Comparison of ENCODE assay signal across 9 cellular contexts in the genomic region with DNA sequence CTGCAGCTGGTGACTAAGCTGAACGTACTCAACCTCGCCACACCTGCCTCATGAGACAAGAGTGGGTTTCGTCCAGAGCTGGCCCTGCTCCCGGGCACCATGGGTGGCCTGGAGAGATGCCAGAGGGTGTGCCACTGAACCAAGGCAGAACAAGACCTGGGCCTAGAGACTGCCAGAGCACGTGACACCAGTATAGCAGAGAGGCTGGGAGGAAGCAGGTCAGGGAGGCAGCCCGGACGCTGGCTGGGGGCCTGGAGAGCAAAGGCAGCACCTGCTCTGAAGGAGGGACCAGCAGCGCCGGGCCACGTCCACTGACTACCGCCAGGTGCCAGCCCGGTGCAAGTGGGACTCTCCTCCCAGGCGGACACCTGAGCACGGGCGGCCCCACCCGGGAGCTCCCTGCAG. TPM values are rescaled to one million over a fixed set of nuclear protein-coding genes. Genes with fewer than 3 reads are reported as not detected.
A peak's percentile ranks its signal among the peaks of the same experiment; 100 is the strongest.
DNase-seq lines count a peak whose midpoint lies in the region; ATAC-seq and TF ChIP-seq lines count a peak whose summit lies in the region.
"Had no signal": no experiment of that assay in that cellular context is flagged by ENCODE, and none has a peak within 500 bp of the region (broad histone marks: within the 10 kb centered on the region; RNA-seq: fewer than 3 reads in every experiment).

No MANE protein-coding gene starts in this region.

- no peak overlapping the region for H3K9ac ChIP-seq in mammary epithelial cell (ENCODE audit: insufficient read depth, low read length)

- BruUV-seq in mammary epithelial cell (replicated peaks; lab: Mats Ljungman, UMichigan): no TSS peak

- H3K36me3 ChIP-seq in mammary epithelial cell (ENCODE audit: insufficient read depth, low read length): no peaks in the 10 kb centered on the region

- no peak overlapping the region for H2AFZ ChIP-seq in mammary epithelial cell (ENCODE audit: low read depth, low read length)

- intact Hi-C loops in mammary epithelial cell (cut with micrococcal nuclease): no loop called here

- peak; percentile 70 for ATAC-seq in omental fat pad (ENCODE audit: low FRiP score)

- WGBS in mammary epithelial cell (ENCODE audit: low coverage, missing lambda C conversion rate): 78% methylated on average over 11 of the region's 16 CpGs

- no peaks in the 10 kb centered on the region for H3K9me3 ChIP-seq in mammary epithelial cell (replicated peaks; ENCODE audit: insufficient read depth, low read length)

- H3K4me2 ChIP-seq in mammary epithelial cell (ENCODE audit: insufficient read depth, low read depth, low read length): no peak overlapping the region

- H3K79me2 ChIP-seq in mammary epithelial cell (ENCODE audit: insufficient read depth, low read length): no peaks in the 10 kb centered on the region

- peaks cover 19% of the 10 kb centered on the region for H3K4me1 ChIP-seq in mammary epithelial cell (ENCODE audit: insufficient read depth, low read length)

- no peaks in the 10 kb centered on the region for H4K20me1 ChIP-seq in mammary epithelial cell (ENCODE audit: insufficient read depth, low read length)

- DNase-seq in DMS153 (lab: John Stamatoyannopoulos, UW): peak; percentile 98
- peak; percentile 85 for DNase-seq in NCI-H2029 treated with DMSO at 0.1 percent for 48 hours (lab: John Stamatoyannopoulos, UW)
- DNase-seq in mammary epithelial cell: peak; percentile 81
- no peak for DNase-seq in omental fat pad (ENCODE audit: low spot score)
- no peak for DNase-seq in activated CD4-positive, alpha-beta T cell treated with anti-CD3 and anti-CD28 coated beads, Interleukin-2, amount 50 U/mL, for 48 hours
- no peak for DNase-seq in epidermal melanocyte (ENCODE audit: insufficient read length, low spot score)
- DNase-seq in SKM-1 (lab: John Stamatoyannopoulos, UW; ENCODE audit: unreplicated experiment): no peak
- no peak for DNase-seq in stimulated activated CD8-positive, alpha-beta memory T cell treated with anti-CD3 and anti-CD28 coated beads, Interleukin-4, amount 100 ng/mL, for 48 hours

- no peak overlapping the region for H3K4me3 ChIP-seq in mammary epithelial cell (replicated peaks in 1 of 3; ENCODE audit: insufficient read depth in 1 of 3, low read depth in 2 of 3, low read length in 3 of 3)

- CTCF ChIA-PET in mammary epithelial cell (lab: Charles Lee; ENCODE audit: low non-redundant PET): no interaction called here

- in situ Hi-C loops in mammary epithelial cell (cut with MboI; ENCODE audit: low sequenced_read_pairs in 2 of 2): no loop called here

- no peak for TF ChIP-seq CTCF in mammary epithelial cell (conservative IDR thresholded peaks at IDR 0.05 in 1 of 2, IDR thresholded peaks at IDR 0.05 in 1 of 2; ENCODE audit: extremely low read depth in 1 of 2, insufficient read depth in 1 of 2, low read depth in 1 of 2, low read length in 2 of 2)
- no peak for TF ChIP-seq CTCF in omental fat pad (IDR thresholded peaks at IDR 0.05)

- dilution Hi-C loops in mammary epithelial cell (cut with HindIII; ENCODE audit: low sequenced_read_pairs): no loop called here

- no peak overlapping the region for H3K27ac ChIP-seq in mammary epithelial cell (ENCODE audit: insufficient read depth, low read depth, low read length)
- H3K27ac ChIP-seq: HL-60 had no signal

- no peaks in the 10 kb centered on the region for H3K27me3 ChIP-seq in mammary epithelial cell (ENCODE audit: insufficient read depth, low read length)

RNA-seq across cellular contexts. Expression of gene C13orf46, which starts 7.3 kb away (rescaled TPM):
- total RNA-seq in mammary epithelial cell (under 1 TPM; 0.26 to 0.33 TPM), omental fat pad (1 to 10 TPM in 2 of 4 donors, under 1 TPM in 2; 0.13 to 6.9 (median 1.6) TPM)
- polyA plus RNA-seq in mammary epithelial cell: 0.09 TPM
- polyA minus RNA-seq in mammary epithelial cell: not detected

Comparison
In these comparisons a context has a peak if more than half of its experiments do, and no peak if none do; other contexts are left out.
1. DNase-seq: peak in DMS153 (single experiment), NCI-H2029 treated with DMSO at 0.1 percent for 48 hours (single experiment) and mammary epithelial cell (single experiment); none in omental fat pad (single experiment), activated CD4-positive, alpha-beta T cell treated with anti-CD3 and anti-CD28 coated beads, Interleukin-2, amount 50 U/mL, for 48 hours (0 of 2), epidermal melanocyte (single experiment), SKM-1 (single experiment) and stimulated activated CD8-positive, alpha-beta memory T cell treated with anti-CD3 and anti-CD28 coated beads, Interleukin-4, amount 100 ng/mL, for 48 hours (single experiment).